ENCODE assay signal across 8 cellular contexts in the genomic region with DNA sequence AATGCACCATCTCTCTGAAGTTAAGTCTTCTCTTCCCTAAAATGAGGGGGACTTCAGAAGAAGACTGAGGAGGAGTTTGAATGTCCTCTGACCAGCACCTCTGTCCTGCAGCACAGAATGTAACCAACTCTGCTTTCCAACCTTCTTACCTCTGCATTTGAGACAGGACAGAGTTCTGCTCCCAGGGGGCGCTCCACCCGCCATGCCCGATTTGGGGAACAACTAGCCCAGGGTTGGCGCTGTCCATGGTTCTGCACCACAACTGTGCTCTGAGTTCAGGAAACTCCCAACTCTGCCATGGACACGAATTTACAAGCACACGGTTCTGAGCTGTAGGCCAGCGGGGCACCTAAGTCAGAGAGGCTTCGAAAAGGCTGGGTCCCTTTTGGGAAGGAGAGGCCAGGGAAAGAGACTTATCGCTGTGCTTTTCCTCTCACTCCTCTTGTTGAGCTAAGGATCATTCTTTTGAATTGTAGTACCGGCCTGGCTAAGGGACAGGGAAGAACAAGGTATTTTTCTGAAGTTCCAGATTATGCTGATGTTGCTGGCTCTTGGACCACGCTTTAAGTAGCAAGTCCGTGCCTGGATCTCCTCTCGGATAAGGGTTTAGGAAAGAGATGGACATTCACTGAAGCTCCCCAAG. TPM values are rescaled to one million over a fixed set of nuclear protein-coding genes. Genes with fewer than 3 reads are reported as not detected.
DNase-seq lines count a peak whose midpoint lies in the region; ATAC-seq and TF ChIP-seq lines count a peak whose summit lies in the region.

No MANE protein-coding gene starts in this region.

- peak; percentile 14 to 75 (median 54) for TF ChIP-seq CTCF in spleen (IDR thresholded peaks at IDR 0.05 in 8 of 11, conservative IDR thresholded peaks at IDR 0.05 in 3 of 11)

- H3K27me3 ChIP-seq in HAP-1 (ENCODE audit: low read depth), result no peaks in the 10 kb centered on the region
- H3K27me3 ChIP-seq in spleen (replicated peaks in 1 of 7), result peaks cover 0 to 3% (median 0%) of the 10 kb centered on the region in 7 donors

- DNase-seq in ACHN (peak; percentile 60), HAP-1 (ENCODE audit: low spot score in 2 of 2) (peak; percentile 50 to 92), amygdala (lab: John Stamatoyannopoulos, UW) (peak in 29 of 56 donors; percentile 2 to 76 (median 21)), iPS DF 19.7 (ENCODE audit: low read depth, low spot score) (peak; percentile 67), spleen (peak; percentile 94)

- no peak overlapping the region for H3K4me3 ChIP-seq in HAP-1
- no peak overlapping the region for H3K4me3 ChIP-seq in spleen

- WGBS in spleen, 5 donors, result 23 to 36% (median 27%) methylated on average over 13 of the region's 13 CpGs

- H3K4me1 ChIP-seq in HAP-1 (no peaks in the 10 kb centered on the region), spleen (peaks cover 4 to 28% (median 18%) of the 10 kb centered on the region in 6 donors)

- ATAC-seq in SK-N-SH treated with all-trans-retinoic acid at 6 μM for 48 hours, result peak; percentile 71
- no peak for ATAC-seq in GM21423 (IDR thresholded peaks at IDR 0.05; ENCODE audit: unreplicated experiment)
- no peak for ATAC-seq in GM21717 (IDR thresholded peaks at IDR 0.05; ENCODE audit: unreplicated experiment)

- no peaks in the 10 kb centered on the region for H3K9me3 ChIP-seq in HAP-1
- peaks cover 0 to 8% (median 0%) of the 10 kb centered on the region in 8 donors for H3K9me3 ChIP-seq in spleen

- H3K27ac ChIP-seq in spleen, result peak overlapping the region in 5 of 8 donors; percentile 2 to 60 (median 52)

- H3K36me3 ChIP-seq in HAP-1 (replicated peaks) (no peaks in the 10 kb centered on the region), spleen (peaks cover 0 to 28% (median 0%) of the 10 kb centered on the region in 6 donors)

- in situ Hi-C loops in ACHN (cut with HindIII; ENCODE audit: low pct_ligation_motif_present, low pct_unique_long_range_greater_than_20kb, low sequenced_read_pairs) (no loop called here), HAP-1 (cut with MboI; ENCODE audit: low sequenced_read_pairs) (no loop called here)

- no peak for TF ChIP-seq POLR2A in spleen (IDR thresholded peaks at IDR 0.05)

- intact Hi-C loops in spleen (cut with DNase I; ENCODE audit: low total_unique reads), result no loop called here

TF ChIP-seq in SK-N-SH treated with all-trans-retinoic acid at 6 μM for 48 hours, 23 proteins besides CTCF, POLR2A, EP300 and RAD21:
- TF ChIP-seq ESRRG (CRISPR knock-in tag; IDR thresholded peaks at IDR 0.05) (no peak), TCF4 (CRISPR knock-in tag; IDR thresholded peaks at IDR 0.05; ENCODE audit: borderline replicate concordance) (no peak), ISL1 (CRISPR knock-in tag; IDR thresholded peaks at IDR 0.05) (no peak), CSDC2 (CRISPR knock-in tag; IDR thresholded peaks at IDR 0.05) (no peak), ZNF565 (CRISPR knock-in tag; conservative IDR thresholded peaks at IDR 0.05; ENCODE audit: low read depth) (no peak), PPARA (CRISPR knock-in tag; IDR thresholded peaks at IDR 0.05; ENCODE audit: borderline replicate concordance) (no peak), RARB (CRISPR knock-in tag; IDR thresholded peaks at IDR 0.05) (no peak), OSR1 (CRISPR knock-in tag; IDR thresholded peaks at IDR 0.05) (no peak), TOX (CRISPR knock-in tag; IDR thresholded peaks at IDR 0.05; ENCODE audit: borderline replicate concordance) (no peak), ZFP30 (CRISPR knock-in tag; IDR thresholded peaks at IDR 0.05) (no peak), ARNTL (CRISPR knock-in tag; IDR thresholded peaks at IDR 0.05; ENCODE audit: borderline replicate concordance, low read depth) (no peak), ZNF70 (CRISPR knock-in tag; IDR thresholded peaks at IDR 0.05) (no peak)
- TF ChIP-seq, protein P1, sequence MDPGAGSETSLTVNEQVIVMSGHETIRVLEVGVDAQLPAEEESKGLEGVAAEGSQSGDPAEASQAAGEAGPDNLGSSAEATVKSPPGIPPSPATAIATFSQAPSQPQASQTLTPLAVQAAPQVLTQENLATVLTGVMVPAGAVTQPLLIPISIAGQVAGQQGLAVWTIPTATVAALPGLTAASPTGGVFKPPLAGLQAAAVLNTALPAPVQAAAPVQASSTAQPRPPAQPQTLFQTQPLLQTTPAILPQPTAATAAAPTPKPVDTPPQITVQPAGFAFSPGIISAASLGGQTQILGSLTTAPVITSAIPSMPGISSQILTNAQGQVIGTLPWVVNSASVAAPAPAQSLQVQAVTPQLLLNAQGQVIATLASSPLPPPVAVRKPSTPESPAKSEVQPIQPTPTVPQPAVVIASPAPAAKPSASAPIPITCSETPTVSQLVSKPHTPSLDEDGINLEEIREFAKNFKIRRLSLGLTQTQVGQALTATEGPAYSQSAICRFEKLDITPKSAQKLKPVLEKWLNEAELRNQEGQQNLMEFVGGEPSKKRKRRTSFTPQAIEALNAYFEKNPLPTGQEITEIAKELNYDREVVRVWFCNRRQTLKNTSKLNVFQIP (CRISPR knock-in tag; IDR thresholded peaks at IDR 0.05; ENCODE audit: borderline replicate concordance, low read depth), result no peak
- TF ChIP-seq, protein P2, sequence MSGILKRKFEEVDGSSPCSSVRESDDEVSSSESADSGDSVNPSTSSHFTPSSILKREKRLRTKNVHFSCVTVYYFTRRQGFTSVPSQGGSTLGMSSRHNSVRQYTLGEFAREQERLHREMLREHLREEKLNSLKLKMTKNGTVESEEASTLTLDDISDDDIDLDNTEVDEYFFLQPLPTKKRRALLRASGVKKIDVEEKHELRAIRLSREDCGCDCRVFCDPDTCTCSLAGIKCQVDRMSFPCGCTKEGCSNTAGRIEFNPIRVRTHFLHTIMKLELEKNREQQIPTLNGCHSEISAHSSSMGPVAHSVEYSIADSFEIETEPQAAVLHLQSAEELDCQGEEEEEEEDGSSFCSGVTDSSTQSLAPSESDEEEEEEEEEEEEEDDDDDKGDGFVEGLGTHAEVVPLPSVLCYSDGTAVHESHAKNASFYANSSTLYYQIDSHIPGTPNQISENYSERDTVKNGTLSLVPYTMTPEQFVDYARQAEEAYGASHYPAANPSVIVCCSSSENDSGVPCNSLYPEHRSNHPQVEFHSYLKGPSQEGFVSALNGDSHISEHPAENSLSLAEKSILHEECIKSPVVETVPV (CRISPR knock-in tag; IDR thresholded peaks at IDR 0.05), result no peak
- TF ChIP-seq, protein P3, sequence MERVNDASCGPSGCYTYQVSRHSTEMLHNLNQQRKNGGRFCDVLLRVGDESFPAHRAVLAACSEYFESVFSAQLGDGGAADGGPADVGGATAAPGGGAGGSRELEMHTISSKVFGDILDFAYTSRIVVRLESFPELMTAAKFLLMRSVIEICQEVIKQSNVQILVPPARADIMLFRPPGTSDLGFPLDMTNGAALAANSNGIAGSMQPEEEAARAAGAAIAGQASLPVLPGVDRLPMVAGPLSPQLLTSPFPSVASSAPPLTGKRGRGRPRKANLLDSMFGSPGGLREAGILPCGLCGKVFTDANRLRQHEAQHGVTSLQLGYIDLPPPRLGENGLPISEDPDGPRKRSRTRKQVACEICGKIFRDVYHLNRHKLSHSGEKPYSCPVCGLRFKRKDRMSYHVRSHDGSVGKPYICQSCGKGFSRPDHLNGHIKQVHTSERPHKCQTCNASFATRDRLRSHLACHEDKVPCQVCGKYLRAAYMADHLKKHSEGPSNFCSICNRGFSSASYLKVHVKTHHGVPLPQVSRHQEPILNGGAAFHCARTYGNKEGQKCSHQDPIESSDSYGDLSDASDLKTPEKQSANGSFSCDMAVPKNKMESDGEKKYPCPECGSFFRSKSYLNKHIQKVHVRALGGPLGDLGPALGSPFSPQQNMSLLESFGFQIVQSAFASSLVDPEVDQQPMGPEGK (CRISPR knock-in tag; IDR thresholded peaks at IDR 0.05; ENCODE audit: borderline replicate concordance), result no peak
- TF ChIP-seq, protein P4, sequence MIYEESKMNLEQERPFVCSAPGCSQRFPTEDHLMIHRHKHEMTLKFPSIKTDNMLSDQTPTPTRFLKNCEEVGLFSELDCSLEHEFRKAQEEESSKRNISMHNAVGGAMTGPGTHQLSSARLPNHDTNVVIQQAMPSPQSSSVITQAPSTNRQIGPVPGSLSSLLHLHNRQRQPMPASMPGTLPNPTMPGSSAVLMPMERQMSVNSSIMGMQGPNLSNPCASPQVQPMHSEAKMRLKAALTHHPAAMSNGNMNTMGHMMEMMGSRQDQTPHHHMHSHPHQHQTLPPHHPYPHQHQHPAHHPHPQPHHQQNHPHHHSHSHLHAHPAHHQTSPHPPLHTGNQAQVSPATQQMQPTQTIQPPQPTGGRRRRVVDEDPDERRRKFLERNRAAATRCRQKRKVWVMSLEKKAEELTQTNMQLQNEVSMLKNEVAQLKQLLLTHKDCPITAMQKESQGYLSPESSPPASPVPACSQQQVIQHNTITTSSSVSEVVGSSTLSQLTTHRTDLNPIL (CRISPR knock-in tag; IDR thresholded peaks at IDR 0.05; ENCODE audit: low read depth), result no peak
- TF ChIP-seq, protein P5, sequence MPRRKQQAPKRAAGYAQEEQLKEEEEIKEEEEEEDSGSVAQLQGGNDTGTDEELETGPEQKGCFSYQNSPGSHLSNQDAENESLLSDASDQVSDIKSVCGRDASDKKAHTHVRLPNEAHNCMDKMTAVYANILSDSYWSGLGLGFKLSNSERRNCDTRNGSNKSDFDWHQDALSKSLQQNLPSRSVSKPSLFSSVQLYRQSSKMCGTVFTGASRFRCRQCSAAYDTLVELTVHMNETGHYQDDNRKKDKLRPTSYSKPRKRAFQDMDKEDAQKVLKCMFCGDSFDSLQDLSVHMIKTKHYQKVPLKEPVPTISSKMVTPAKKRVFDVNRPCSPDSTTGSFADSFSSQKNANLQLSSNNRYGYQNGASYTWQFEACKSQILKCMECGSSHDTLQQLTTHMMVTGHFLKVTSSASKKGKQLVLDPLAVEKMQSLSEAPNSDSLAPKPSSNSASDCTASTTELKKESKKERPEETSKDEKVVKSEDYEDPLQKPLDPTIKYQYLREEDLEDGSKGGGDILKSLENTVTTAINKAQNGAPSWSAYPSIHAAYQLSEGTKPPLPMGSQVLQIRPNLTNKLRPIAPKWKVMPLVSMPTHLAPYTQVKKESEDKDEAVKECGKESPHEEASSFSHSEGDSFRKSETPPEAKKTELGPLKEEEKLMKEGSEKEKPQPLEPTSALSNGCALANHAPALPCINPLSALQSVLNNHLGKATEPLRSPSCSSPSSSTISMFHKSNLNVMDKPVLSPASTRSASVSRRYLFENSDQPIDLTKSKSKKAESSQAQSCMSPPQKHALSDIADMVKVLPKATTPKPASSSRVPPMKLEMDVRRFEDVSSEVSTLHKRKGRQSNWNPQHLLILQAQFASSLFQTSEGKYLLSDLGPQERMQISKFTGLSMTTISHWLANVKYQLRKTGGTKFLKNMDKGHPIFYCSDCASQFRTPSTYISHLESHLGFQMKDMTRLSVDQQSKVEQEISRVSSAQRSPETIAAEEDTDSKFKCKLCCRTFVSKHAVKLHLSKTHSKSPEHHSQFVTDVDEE (CRISPR knock-in tag; IDR thresholded peaks at IDR 0.05), result no peak

RNA-seq across cellular contexts. Expression of a gene that starts 22.2 kb away (rescaled TPM):
- total RNA-seq in spleen, result 10 to 100 TPM in 1 of 7 donors, 1 to 10 TPM in 4, not detected in 2; 5.9 to 12.9 (median 9.8) TPM
- polyA plus RNA-seq in spleen, result not detected

RNA-seq across cellular contexts. Expression of a gene that starts 37.0 kb away (rescaled TPM):
- 10 to 100 TPM; 10.5 to 24.4 (median 18.4) TPM for total RNA-seq in spleen
- polyA plus RNA-seq in spleen, result 1 to 10 TPM; 1.8 to 4.2 (median 2.0) TPM

RNA-seq across cellular contexts. Expression of a gene that starts 38.6 kb away (rescaled TPM):
- 100 to 1,000 TPM in 1 of 7 donors, 10 to 100 TPM in 4, not detected in 2; 40.1 to 101 (median 84.4) TPM for total RNA-seq in spleen
- 10 to 100 TPM; 13.3 to 20.8 (median 15.9) TPM for polyA plus RNA-seq in spleen

Comparison
In these comparisons a context has a peak if more than half of its experiments do, and no peak if none do; other contexts are left out.
1. DNase-seq: peak in every context shown above with its lines; median percentile 94 in spleen; 71 in HAP-1; 67 in iPS DF 19.7; 60 in ACHN; 21 in amygdala.